8 cellular contexts compared by ENCODE assay signal in the genomic region with DNA sequence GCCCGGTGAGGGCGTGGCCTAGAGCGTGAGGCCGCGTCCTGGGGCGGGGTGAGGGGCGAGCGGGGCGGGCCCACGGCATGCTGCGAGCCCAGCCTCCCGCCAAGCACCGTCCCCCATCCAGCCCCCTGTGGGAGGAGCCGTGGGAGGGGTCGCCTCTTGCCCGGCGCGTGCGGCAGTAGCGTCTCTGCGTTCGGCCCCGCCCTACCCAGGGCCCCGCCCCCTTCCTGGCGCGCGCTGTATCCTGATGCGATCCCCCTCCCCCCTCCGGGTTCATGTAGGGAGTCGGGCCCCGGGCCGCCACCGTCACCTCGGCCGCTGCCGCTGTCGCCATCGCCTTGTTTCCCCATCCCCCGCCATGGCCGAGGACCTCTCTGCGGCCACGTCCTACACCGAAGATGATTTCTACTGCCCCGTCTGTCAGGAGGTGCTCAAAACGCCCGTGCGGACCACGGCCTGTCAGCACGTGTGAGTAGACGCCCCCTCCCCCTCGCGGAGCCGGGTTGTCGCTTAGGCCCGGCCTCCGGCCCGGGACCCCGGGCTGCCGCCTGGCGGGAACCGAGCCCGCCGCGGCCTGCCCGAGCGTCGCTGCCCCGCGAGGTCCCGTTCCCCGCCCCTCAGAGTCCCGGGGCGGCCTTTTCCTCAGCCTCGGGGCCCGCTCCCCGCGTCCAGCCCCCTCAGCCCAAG. TPM values are rescaled to one million over a fixed set of nuclear protein-coding genes. Genes with fewer than 3 reads are reported as not detected.
DNase-seq lines count a peak whose midpoint lies in the region; ATAC-seq, FAIRE-seq and TF ChIP-seq lines count a peak whose summit lies in the region.

No MANE protein-coding gene starts in this region.

- H3K4me1 ChIP-seq in MM.1S (ENCODE audit: low read length) = 0 out of 2 replicates have a peak, but pooled peaks cover 5% of the 10 kb centered on the region
- peaks cover 13% of the 10 kb centered on the region for H3K4me1 ChIP-seq in foreskin keratinocyte
- H3K4me1 ChIP-seq in neuron (ENCODE audit: insufficient read depth, low read length) = peaks cover 18% of the 10 kb centered on the region

- H2AFZ ChIP-seq in MM.1S (ENCODE audit: low read length) (peak overlapping the region; percentile 52; the same call in 1 of the 2 replicates), neuron (ENCODE audit: low read depth, low read length) (peak overlapping the region; percentile 93)

- TF ChIP-seq CTCF in MM.1S (IDR thresholded peaks at IDR 0.05; ENCODE audit: low read length) (no peak), foreskin keratinocyte (conservative IDR thresholded peaks at IDR 0.05) (no peak)

- H3K9me3 ChIP-seq in MM.1S (replicated peaks; ENCODE audit: insufficient read depth, low read length) (no peaks in the 10 kb centered on the region), neuron (ENCODE audit: low read length) (no peaks in the 10 kb centered on the region)

- ATAC-seq in foreskin keratinocyte = peak; percentile 90

- peaks cover 51% of the 10 kb centered on the region for H3K79me2 ChIP-seq in MM.1S (ENCODE audit: low read length)

- no peaks in the 10 kb centered on the region for H3K9me2 ChIP-seq in MM.1S (replicated peaks; ENCODE audit: insufficient read depth, low read length)

- H3K9ac ChIP-seq in MM.1S (ENCODE audit: low read length) = peak overlapping the region; percentile 97

- peaks cover 24% of the 10 kb centered on the region for H4K20me1 ChIP-seq in MM.1S (ENCODE audit: insufficient read depth, low read length)

- H3F3A ChIP-seq in MM.1S (ENCODE audit: insufficient read depth, low read length) = peaks cover 19% of the 10 kb centered on the region

- H3K36me3 ChIP-seq in MM.1S (replicated peaks; ENCODE audit: insufficient read depth, low read length) (peaks cover 9% of the 10 kb centered on the region), neuron (ENCODE audit: insufficient read depth, low read length) (peaks cover 25% of the 10 kb centered on the region)

- H3K4me2 ChIP-seq in MM.1S (ENCODE audit: low read depth, low read length) = peak overlapping the region; percentile 95; the same call in 1 of the 2 replicates

- H3K27ac ChIP-seq in MM.1S (ENCODE audit: low read length) (peak overlapping the region; percentile 99), foreskin keratinocyte (peak overlapping the region; percentile 82)

- H3K27me3 ChIP-seq in MM.1S (replicated peaks; ENCODE audit: insufficient read depth, low read length) = no peaks in the 10 kb centered on the region
- no peaks in the 10 kb centered on the region for H3K27me3 ChIP-seq in foreskin keratinocyte
- H3K27me3 ChIP-seq in neuron (ENCODE audit: insufficient read depth, low read length) = no peaks in the 10 kb centered on the region

- peak; percentile 96 for DNase-seq in HCEC 1CT
- peak; percentile 95 for DNase-seq in MM.1S
- DNase-seq in SHP77 treated with DMSO at 0.1 percent for 48 hours (lab: John Stamatoyannopoulos, UW) = peak; percentile 80
- DNase-seq in activated gamma-delta T cell treated with anti-CD3 and anti-CD28 coated beads, Interleukin-2, amount 50 U/mL, for 16 hours (ENCODE audit: low read depth) = peak; percentile 99
- peak; percentile 83 to 91 for DNase-seq in foreskin keratinocyte
- peak; percentile 94 for DNase-seq in stromal cell of bone marrow (ENCODE audit: low read depth)

- FAIRE-seq in G401.6 (lab: Jason Lieb, UNC) = peak; percentile 33

- peak overlapping the region; percentile 76 for H3K4me3 ChIP-seq in MM.1S (ENCODE audit: low read length)
- peak overlapping the region; percentile 94 for H3K4me3 ChIP-seq in neuron (ENCODE audit: low read length)

RNA-seq across cellular contexts. Expression of gene RNF138, which starts 0.9 kb away (rescaled TPM):
- total RNA-seq in foreskin keratinocyte = 27.6 and 28.1 TPM in 2 replicates
- 8.3 and 10.9 TPM in 2 replicates for polyA plus RNA-seq in foreskin keratinocyte

Comparison
In these comparisons a context has a peak if more than half of its experiments do, and no peak if none do; other contexts are left out.
1. Peak in every context shown above with its lines: DNase-seq, ATAC-seq, H3K4me3 ChIP-seq and H3K27ac ChIP-seq.